ENCODE assay signal across 17 cellular contexts in genomic region chr7:39421661-39422060, GRCh38.
"Had no signal": no experiment of that assay in that cellular context is flagged by ENCODE, and none has a peak within 500 bp of the region (broad histone marks: within the 10 kb centered on the region; RNA-seq: fewer than 3 reads in every experiment).

No MANE protein-coding gene starts in this region.

- H3K4me2 ChIP-seq: SK-N-SH had no signal

- ATAC-seq: Panc1, PC-3 had no signal

- H3K9ac ChIP-seq: SK-N-SH had no signal

- DNase-seq: KBM-7, MG63, NCI-H1092 treated with DMSO at 0.1 percent for 48 hours, NCI-H1436 treated with DMSO at 0.1 percent for 48 hours, NCI-H1694, NCI-H187 treated with DMSO at 0.1 percent for 48 hours, NCI-H2029 treated with DMSO at 0.1 percent for 48 hours, NCI-H345, NCI-H510A treated with DMSO at 0.1 percent for 48 hours, NCI-H69, NCI-H774, SHP77, SK-N-SH, SW 1271 had no signal

- H3K9me3 ChIP-seq: MG63, SK-N-SH had no signal

- H3K36me3 ChIP-seq: MG63 had no signal

- H3K4me3 ChIP-seq: MG63 had no signal

- H3K9me2 ChIP-seq: SK-N-SH had no signal

- H3K27ac ChIP-seq: RWPE1 had no signal

- H3K27me3 ChIP-seq: MG63 had no signal
